30 cellular contexts compared by ENCODE assay signal in the genomic region with DNA sequence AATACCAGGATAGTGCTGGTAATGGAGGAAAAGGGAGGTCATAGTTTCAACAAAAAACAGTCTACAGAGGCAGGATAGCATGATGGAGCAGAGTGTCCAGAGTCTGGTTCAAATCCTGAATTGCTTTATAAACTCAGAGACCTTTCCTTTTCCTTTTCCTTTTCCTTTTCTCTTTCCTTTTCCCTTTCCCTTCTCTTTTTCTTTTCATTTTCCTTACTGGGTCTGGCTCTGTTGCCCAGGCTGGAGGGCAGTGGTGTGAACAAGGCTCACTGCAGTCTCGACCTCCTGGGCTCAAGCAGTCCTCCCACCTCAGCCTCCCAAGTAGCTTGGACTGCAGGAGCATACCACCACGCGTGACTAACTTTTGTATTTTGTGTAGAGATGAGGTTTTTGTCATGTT. TPM values are rescaled to one million over a fixed set of nuclear protein-coding genes. Genes with fewer than 3 reads are reported as not detected.
"Had no signal": no experiment of that assay in that cellular context is flagged by ENCODE, and none has a peak within 500 bp of the region (broad histone marks: within the 10 kb centered on the region; RNA-seq: fewer than 3 reads in every experiment).

No MANE protein-coding gene starts in this region.

- H3K27me3 ChIP-seq: gastrocnemius medialis, neural progenitor cell, suprapubic skin, transverse colon, vagina had no signal

- H3K9ac ChIP-seq: neural progenitor cell, parathyroid adenoma had no signal

- FAIRE-seq: keratinocyte had no signal

- H3K4me2 ChIP-seq: neural progenitor cell, smooth muscle cell had no signal

- H3K27ac Mint-ChIP-seq: nephron; neural progenitor cell; progenitor cell of endocrine pancreas; stimulated activated naive CD8-positive, alpha-beta T cell treated with anti-CD3 and anti-CD28 coated beads, Interleukin-15, amount 100 ng/mL, for 72 hours had no signal

- H3K4me3 Mint-ChIP-seq: effector memory CD8-positive, alpha-beta T cell; nephron; neural progenitor cell; stimulated activated naive CD8-positive, alpha-beta T cell treated with anti-CD3 and anti-CD28 coated beads, Interleukin-15, amount 100 ng/mL, for 72 hours had no signal

- ATAC-seq: effector memory CD8-positive, alpha-beta T cell; esophagus mucosa; gastrocnemius medialis; left ventricle myocardium superior; lower lobe of right lung; sciatic nerve; stimulated activated naive CD8-positive, alpha-beta T cell treated with anti-CD3 and anti-CD28 coated beads, Interleukin-15, amount 100 ng/mL, for 72 hours had no signal

- DNase-seq: effector memory CD8-positive, alpha-beta T cell; foreskin fibroblast; gastrocnemius medialis; head of caudate nucleus; left ventricle myocardium superior; lower lobe of right lung; stimulated activated CD4-positive, alpha-beta T cell treated with anti-CD3 and anti-CD28 coated beads, Interleukin-12 subunit alpha, Interleukin-12 subunit beta, amount 100 ng/mL, for 4 hours; stimulated activated CD4-positive, alpha-beta T cell treated with anti-CD3 and anti-CD28 coated beads, Interleukin-1b, Interleukin-23, amount 100 ng/mL, for 48 hours; stimulated activated CD4-positive, alpha-beta T cell treated with anti-CD3 and anti-CD28 coated beads, Interleukin-4, amount 100 ng/mL, for 1 hour; stimulated activated CD8-positive, alpha-beta memory T cell treated with anti-CD3 and anti-CD28 coated beads, Interleukin-4, amount 100 ng/mL, for 48 hours; stimulated activated naive CD4-positive, alpha-beta T cell; stimulated activated naive CD8-positive, alpha-beta T cell treated with anti-CD3 and anti-CD28 coated beads, Interleukin-15, amount 100 ng/mL, for 72 hours; transverse colon had no signal

- H3K9me3 Mint-ChIP-seq: effector memory CD8-positive, alpha-beta T cell; nephron; neural progenitor cell; stimulated activated naive CD8-positive, alpha-beta T cell treated with anti-CD3 and anti-CD28 coated beads, Interleukin-15, amount 100 ng/mL, for 72 hours had no signal

- H3K4me1 Mint-ChIP-seq: neural progenitor cell; stimulated activated naive CD8-positive, alpha-beta T cell treated with anti-CD3 and anti-CD28 coated beads, Interleukin-15, amount 100 ng/mL, for 72 hours had no signal

- H3K4me1 ChIP-seq: gastrocnemius medialis, lower lobe of right lung, neural progenitor cell, parathyroid adenoma, transverse colon had no signal

- H3K9me3 ChIP-seq: gastrocnemius medialis, lower lobe of right lung, suprapubic skin, transverse colon, vagina had no signal

- H3K27me3 Mint-ChIP-seq: effector memory CD8-positive, alpha-beta T cell; progenitor cell of endocrine pancreas; stimulated activated naive CD8-positive, alpha-beta T cell treated with anti-CD3 and anti-CD28 coated beads, Interleukin-15, amount 100 ng/mL, for 72 hours had no signal

- H3K4me3 ChIP-seq: coronary artery, gastrocnemius medialis, lower lobe of right lung, neural progenitor cell, smooth muscle cell, suprapubic skin, transverse colon, vagina had no signal

- H2AFZ ChIP-seq: neural progenitor cell, parathyroid adenoma had no signal

- H3K27ac ChIP-seq: coronary artery, epithelial cell of prostate, gastrocnemius medialis, lower lobe of right lung, neural progenitor cell, parathyroid adenoma, suprapubic skin, transverse colon, vagina had no signal

RNA-seq across cellular contexts. Expression of a gene that starts 47.6 kb away (rescaled TPM):
- total RNA-seq: dermis microvascular lymphatic vessel endothelial cell, esophagus mucosa, gastrocnemius medialis, glomerular endothelial cell, left ventricle myocardium superior, lower lobe of right lung, mesenteric fat pad, myocyte, osteoblast, sciatic nerve, smooth muscle cell, transverse colon, vagina had no signal
- polyA plus RNA-seq: keratinocyte, smooth muscle cell had no signal
